In the genomic region with DNA sequence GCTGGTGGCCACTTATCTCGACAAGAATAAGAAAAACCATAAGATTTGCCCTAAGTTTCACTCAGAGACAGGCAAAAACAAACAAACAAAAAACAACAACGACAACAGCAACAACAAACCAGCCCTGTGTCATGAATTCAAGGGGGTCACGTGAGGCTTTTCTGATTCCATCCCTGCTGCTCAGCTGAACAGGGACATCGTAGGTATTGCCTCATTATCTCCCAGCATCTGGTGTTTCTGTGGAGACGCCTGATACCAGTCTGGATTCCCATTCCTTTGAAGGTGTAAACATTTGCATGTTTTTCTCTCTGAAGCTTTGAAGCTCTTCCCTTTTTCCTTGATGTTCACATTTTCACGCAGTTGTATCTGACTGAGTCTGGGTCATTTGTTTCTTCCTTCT, we compare ENCODE assay signal across 17 cellular contexts.
A peak's percentile ranks its signal among the peaks of the same experiment; 100 is the strongest.
DNase-seq lines count a peak whose midpoint lies in the region.
"Had no signal": no experiment of that assay in that cellular context is flagged by ENCODE, and none has a peak within 500 bp of the region (broad histone marks: within the 10 kb centered on the region; RNA-seq: fewer than 3 reads in every experiment).

No MANE protein-coding gene starts in this region.

- no peaks in the 10 kb centered on the region for H3K36me3 Mint-ChIP-seq in activated T-helper 1 cell treated with anti-CD3 and anti-CD28 coated beads, Interleukin-12 subunit alpha, Interleukin-12 subunit beta, Interleukin-2, Interleukin-4 antibody, amounts not matched to agents 30 ng/mL and 10 ng/mL and 1 ng/mL, durations not matched to agents 14 hours and 24 hours and 36 hours (ENCODE audit: low read depth)
- H3K36me3 Mint-ChIP-seq: CD8-positive, alpha-beta memory T cell had no signal

- H3K27ac ChIP-seq in mesenchymal stem cell (ENCODE audit: low read length, poor library complexity, severe bottlenecking), result no peak overlapping the region
- H3K27ac ChIP-seq: BLaER1 had no signal

- H3K79me1 ChIP-seq in mesenchymal stem cell (replicated peaks; ENCODE audit: low read length, poor library complexity, severe bottlenecking), result no peaks in the 10 kb centered on the region

- H3K4me1 ChIP-seq in mesenchymal stem cell (ENCODE audit: control insufficient read depth, insufficient read depth, low read depth, low read length), result no peaks in the 10 kb centered on the region
- H3K4me1 ChIP-seq: HAP-1 had no signal

- no peak overlapping the region for H2BK15ac ChIP-seq in mesenchymal stem cell (ENCODE audit: low read depth, poor library complexity, severe bottlenecking)

- no peak overlapping the region for H3K18ac ChIP-seq in mesenchymal stem cell (ENCODE audit: low read depth in 1 of 2, low read length in 2 of 2)

- H3K27ac Mint-ChIP-seq in activated T-helper 1 cell treated with anti-CD3 and anti-CD28 coated beads, Interleukin-12 subunit alpha, Interleukin-12 subunit beta, Interleukin-2, Interleukin-4 antibody, amounts not matched to agents 30 ng/mL and 10 ng/mL and 1 ng/mL, durations not matched to agents 14 hours and 24 hours and 36 hours, result no peak overlapping the region
- H3K27ac Mint-ChIP-seq: CD8-positive, alpha-beta memory T cell; GM23338 had no signal

- no peak overlapping the region for H2BK120ac ChIP-seq in mesenchymal stem cell (ENCODE audit: low read depth, low read length)

- H3K27me3 Mint-ChIP-seq in activated T-helper 1 cell treated with anti-CD3 and anti-CD28 coated beads, Interleukin-12 subunit alpha, Interleukin-12 subunit beta, Interleukin-2, Interleukin-4 antibody, amounts not matched to agents 30 ng/mL and 10 ng/mL and 1 ng/mL, durations not matched to agents 14 hours and 24 hours and 36 hours (ENCODE audit: insufficient read depth), result peaks cover 2% of the 10 kb centered on the region

- peak; percentile 21 for DNase-seq in DMS53 (lab: John Stamatoyannopoulos, UW)
- DNase-seq in DMS53 treated with DMSO at 0.1 percent for 48 hours (lab: John Stamatoyannopoulos, UW; ENCODE audit: unreplicated experiment), result no peak
- DNase-seq in NCI-H1694 (lab: John Stamatoyannopoulos, UW), result peak; percentile 72
- DNase-seq in amniotic epithelial cell (ENCODE audit: low read depth), result peak; percentile 5
- DNase-seq in mesenchymal stem cell, result peak; percentile 1
- no peak for DNase-seq in NCI-H1930 (lab: John Stamatoyannopoulos, UW)
- no peak for DNase-seq in activated T-helper 1 cell treated with anti-CD3 and anti-CD28 coated beads, Interleukin-12 subunit alpha, Interleukin-12 subunit beta, Interleukin-2, Interleukin-4 antibody, amounts not matched to agents 30 ng/mL and 10 ng/mL and 1 ng/mL, durations not matched to agents 14 hours and 24 hours and 36 hours (ENCODE audit: low spot score)
- no peak for DNase-seq in superior temporal gyrus (ENCODE audit: extremely low spot score)
- DNase-seq: 8988T; AML-193; CD8-positive, alpha-beta memory T cell; DND-41; GDM1; IMR-90 had no signal

- no peak overlapping the region for H2BK12ac ChIP-seq in mesenchymal stem cell (ENCODE audit: low read length in 2 of 2)

- intact Hi-C loops in activated T-helper 1 cell treated with anti-CD3 and anti-CD28 coated beads, Interleukin-12 subunit alpha, Interleukin-12 subunit beta, Interleukin-2, Interleukin-4 antibody, amounts not matched to agents 30 ng/mL and 10 ng/mL and 1 ng/mL, durations not matched to agents 14 hours and 24 hours and 36 hours (cut with micrococcal nuclease), result no loop called here

- H3K4me3 Mint-ChIP-seq in activated T-helper 1 cell treated with anti-CD3 and anti-CD28 coated beads, Interleukin-12 subunit alpha, Interleukin-12 subunit beta, Interleukin-2, Interleukin-4 antibody, amounts not matched to agents 30 ng/mL and 10 ng/mL and 1 ng/mL, durations not matched to agents 14 hours and 24 hours and 36 hours, result no peak overlapping the region
- H3K4me3 Mint-ChIP-seq: CD8-positive, alpha-beta memory T cell; GM23338 had no signal

- no peaks in the 10 kb centered on the region for H3K36me3 ChIP-seq in mesenchymal stem cell (ENCODE audit: control insufficient read depth in 1 of 2, insufficient read depth in 2 of 2, low read depth in 1 of 2, low read length in 2 of 2)
- H3K36me3 ChIP-seq: BLaER1, HAP-1 had no signal

- no peaks in the 10 kb centered on the region for H3K9me3 Mint-ChIP-seq in activated T-helper 1 cell treated with anti-CD3 and anti-CD28 coated beads, Interleukin-12 subunit alpha, Interleukin-12 subunit beta, Interleukin-2, Interleukin-4 antibody, amounts not matched to agents 30 ng/mL and 10 ng/mL and 1 ng/mL, durations not matched to agents 14 hours and 24 hours and 36 hours

- H3K4me2 ChIP-seq in mesenchymal stem cell (ENCODE audit: low read length, poor library complexity, severe bottlenecking), result no peak overlapping the region
- H3K4me2 ChIP-seq: BLaER1, GM23338 had no signal

- no peak overlapping the region for H3K4me3 ChIP-seq in mesenchymal stem cell (ENCODE audit: insufficient read depth in 1 of 2, low read depth in 1 of 2, low read length in 2 of 2)
- H3K4me3 ChIP-seq: BLaER1, GM23338, HAP-1 had no signal

- WGBS in mesenchymal stem cell, result 62% methylated on average over 6 of the region's 6 CpGs

- H3K9me3 ChIP-seq in mesenchymal stem cell (ENCODE audit: control insufficient read depth, low read length), result peaks cover 12% of the 10 kb centered on the region
- H3K9me3 ChIP-seq: HAP-1 had no signal

- no peak overlapping the region for H3K4ac ChIP-seq in mesenchymal stem cell (ENCODE audit: low read depth in 1 of 2, low read length in 2 of 2)

- H3K14ac ChIP-seq in mesenchymal stem cell (ENCODE audit: low read length in 2 of 2), result no peak overlapping the region

- H3K4me1 Mint-ChIP-seq in activated T-helper 1 cell treated with anti-CD3 and anti-CD28 coated beads, Interleukin-12 subunit alpha, Interleukin-12 subunit beta, Interleukin-2, Interleukin-4 antibody, amounts not matched to agents 30 ng/mL and 10 ng/mL and 1 ng/mL, durations not matched to agents 14 hours and 24 hours and 36 hours (ENCODE audit: low read depth), result no peaks in the 10 kb centered on the region
- H3K4me1 Mint-ChIP-seq: CD8-positive, alpha-beta memory T cell had no signal

- no peak overlapping the region for H2AK5ac ChIP-seq in mesenchymal stem cell (ENCODE audit: low read length, severe bottlenecking)

- H3K27me3 ChIP-seq in mesenchymal stem cell (ENCODE audit: control insufficient read depth in 1 of 2, insufficient read depth in 1 of 2, low read length in 2 of 2), result peaks cover 9 to 24% of the 10 kb centered on the region in 2 experiments
- H3K27me3 ChIP-seq: BLaER1 had no signal

- H4K91ac ChIP-seq in mesenchymal stem cell (ENCODE audit: low read length), result no peak overlapping the region

- H4K8ac ChIP-seq in mesenchymal stem cell (ENCODE audit: low read length), result no peak overlapping the region

- H2AFZ ChIP-seq in mesenchymal stem cell (ENCODE audit: low read depth, low read length), result no peak overlapping the region
- H2AFZ ChIP-seq: GM23338 had no signal

- no peak overlapping the region for H2BK5ac ChIP-seq in mesenchymal stem cell (ENCODE audit: low read depth, low read length, poor library complexity, severe bottlenecking)

- no peak overlapping the region for H3K23ac ChIP-seq in mesenchymal stem cell (ENCODE audit: low read length in 2 of 2)

- H3K9ac ChIP-seq in mesenchymal stem cell (ENCODE audit: low read length), result no peak overlapping the region
- H3K9ac ChIP-seq: BLaER1 had no signal

Comparison
In these comparisons a context has a peak if more than half of its experiments do, and no peak if none do; other contexts are left out.
1. DNase-seq: peak in DMS53 (single experiment), NCI-H1694 (single experiment), amniotic epithelial cell (single experiment) and mesenchymal stem cell (single experiment); none in DMS53 treated with DMSO at 0.1 percent for 48 hours (single experiment), NCI-H1930 (0 of 2), activated T-helper 1 cell treated with anti-CD3 and anti-CD28 coated beads, Interleukin-12 subunit alpha, Interleukin-12 subunit beta, Interleukin-2, Interleukin-4 antibody, amounts not matched to agents 30 ng/mL and 10 ng/mL and 1 ng/mL, durations not matched to agents 14 hours and 24 hours and 36 hours (single experiment) and superior temporal gyrus (single experiment).